8 cellular contexts compared by ENCODE assay signal in the genomic region with DNA sequence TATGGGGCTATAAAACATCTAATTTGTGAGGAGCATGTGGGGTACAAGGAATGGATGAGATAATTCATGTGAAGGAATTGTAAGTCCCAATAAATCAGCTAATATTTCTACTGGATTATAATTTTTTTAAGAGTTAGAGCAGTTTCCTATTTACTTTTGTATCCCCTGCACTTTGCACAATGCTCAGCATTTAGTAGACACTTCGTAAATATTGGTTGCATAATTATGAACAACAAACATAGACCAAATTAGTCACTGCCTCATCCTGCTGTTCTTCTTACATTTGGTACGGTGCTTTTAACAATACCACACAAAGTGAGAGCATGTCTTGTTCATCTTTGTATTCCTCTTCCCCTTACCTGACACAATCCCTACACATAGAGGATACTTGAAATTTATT.
"Had no signal": no experiment of that assay in that cellular context is flagged by ENCODE, and none has a peak within 500 bp of the region (broad histone marks: within the 10 kb centered on the region; RNA-seq: fewer than 3 reads in every experiment).

No MANE protein-coding gene starts in this region.

- ATAC-seq: HCT116 had no signal

- H3K9ac ChIP-seq: GM23248 had no signal

- DNase-seq: GM23248, GOT3, H7, HFFc6, KBM-7 had no signal

- FAIRE-seq: HTR-8/SVneo had no signal

- H2AFZ ChIP-seq: GM23248 had no signal

- H3K4me3 ChIP-seq: GM23248, HAP-1 had no signal

- H3K36me3 ChIP-seq: HAP-1 had no signal

- H3K9me3 ChIP-seq: HAP-1 had no signal

- H3K4me1 ChIP-seq: HAP-1 had no signal

- H3K27ac ChIP-seq: GM23248 had no signal
